ENCODE assay signal across 7 cellular contexts in genomic region chr19:13794388-13794751, GRCh38. TPM values are rescaled to one million over a fixed set of nuclear protein-coding genes. Genes with fewer than 3 reads are reported as not detected.
A peak's percentile ranks its signal among the peaks of the same experiment; 100 is the strongest.
DNase-seq lines count a peak whose midpoint lies in the region; ATAC-seq, FAIRE-seq and TF ChIP-seq lines count a peak whose summit lies in the region.

No MANE protein-coding gene starts in this region.

- peak overlapping the region; percentile 86 for H3K4me3 Mint-ChIP-seq in endodermal cell

- DNase-seq in H4 (ENCODE audit: low spot score) (peak; percentile 93), RCC 7860 (ENCODE audit: low spot score) (peak; percentile 80), endodermal cell (no peak), HT-29 (ENCODE audit: low spot score) (no peak), NCI-H345 treated with DMSO at 0.1 percent for 48 hours (lab: John Stamatoyannopoulos, UW; ENCODE audit: unreplicated experiment) (no peak)

- peak overlapping the region; percentile 99 for H3K27ac Mint-ChIP-seq in endodermal cell

- FAIRE-seq in RCC 7860 (lab: Jason Lieb, UNC) = peak; percentile 89

- H3K9ac ChIP-seq in endodermal cell (ENCODE audit: extremely low read depth, low read length, poor library complexity, severe bottlenecking) (peak overlapping the region; percentile 70), muscle layer of colon (ENCODE audit: low read length) (peak overlapping the region; percentile 76)

- peaks cover 2% of the 10 kb centered on the region for H3K27me3 Mint-ChIP-seq in endodermal cell (ENCODE audit: insufficient read depth)

- H3K4me3 ChIP-seq in endodermal cell (ENCODE audit: low read length) (peak overlapping the region; percentile 87), muscle layer of colon (ENCODE audit: low read depth in 1 of 2, low read length in 2 of 2) (peak overlapping the region; percentile 61 to 75)

- no peaks in the 10 kb centered on the region for H3K36me3 ChIP-seq in endodermal cell (ENCODE audit: control insufficient read depth, insufficient read depth, low read length)
- H3K36me3 ChIP-seq in muscle layer of colon (ENCODE audit: insufficient read depth, low read length) = no peaks in the 10 kb centered on the region

- H3K27ac ChIP-seq in endodermal cell (ENCODE audit: low read depth, low read length) (peak overlapping the region; percentile 84), muscle layer of colon (ENCODE audit: low read depth, low read length) (peak overlapping the region; percentile 80)

- H3K4me1 ChIP-seq in endodermal cell (ENCODE audit: control insufficient read depth, insufficient read depth, low read length) = peaks cover 5% of the 10 kb centered on the region
- peaks cover 29% of the 10 kb centered on the region for H3K4me1 ChIP-seq in muscle layer of colon (ENCODE audit: insufficient read depth, low read length)

- H3K27me3 ChIP-seq in endodermal cell (ENCODE audit: control insufficient read depth, insufficient read depth, low read length, poor library complexity, severe bottlenecking) (no peaks in the 10 kb centered on the region), muscle layer of colon (ENCODE audit: control insufficient read depth in 1 of 2, insufficient read depth in 2 of 2, low read length in 2 of 2) (no peaks in the 10 kb centered on the region)

- WGBS in endodermal cell (ENCODE audit: insufficient coverage in 1 of 2, insufficient read length in 1 of 2), 2 experiments = 63 to 86% methylated on average over 3 to 8 of the region's 10 CpGs

- H3K9me3 ChIP-seq in endodermal cell (ENCODE audit: control insufficient read depth, low read length) (no peaks in the 10 kb centered on the region), muscle layer of colon (ENCODE audit: low read length) (no peaks in the 10 kb centered on the region)

- TF ChIP-seq CTCF in endodermal cell (conservative IDR thresholded peaks at IDR 0.05) = no peak

- H3K36me3 Mint-ChIP-seq in endodermal cell (ENCODE audit: low read depth) = peaks cover 6% of the 10 kb centered on the region

- H3K4me1 Mint-ChIP-seq in endodermal cell = peaks cover 13% of the 10 kb centered on the region

- ATAC-seq in HG03159 (IDR thresholded peaks at IDR 0.05; ENCODE audit: unreplicated experiment) = no peak

- H3K9me3 Mint-ChIP-seq in endodermal cell = no peaks in the 10 kb centered on the region

RNA-seq across cellular contexts. Expression of gene ZSWIM4, which starts 0.9 kb away (rescaled TPM):
- total RNA-seq in H4 (2014; rRNA removed; shearing (Covaris generic)) = 1.3 and 5.7 TPM in 2 replicates
- total RNA-seq in endodermal cell = 10 to 100 TPM; 30.0 to 41.9 TPM
- polyA plus RNA-seq in endodermal cell (2013, experiment 1 of 2) = 22.9 TPM
- polyA plus RNA-seq in endodermal cell (2013, experiment 2 of 2) = 20.7 TPM
- 4.3 and 4.4 TPM in 2 replicates for total RNA-seq in HT-29 (2014; rRNA removed; shearing (Covaris generic))

RNA-seq across cellular contexts. Expression of gene C19orf53, which starts 20.1 kb away (rescaled TPM):
- total RNA-seq in H4 (2014; rRNA removed; shearing (Covaris generic)) = 306 and 385 TPM in 2 replicates
- 100 to 1,000 TPM; 106 to 114 TPM for total RNA-seq in endodermal cell
- 141 TPM for polyA plus RNA-seq in endodermal cell (2013, experiment 1 of 2)
- polyA plus RNA-seq in endodermal cell (2013, experiment 2 of 2) = 125 TPM
- 115 and 182 TPM in 2 replicates for total RNA-seq in HT-29 (2014; rRNA removed; shearing (Covaris generic))

RNA-seq across cellular contexts. Expression of gene MRI1, which starts 30.0 kb away (rescaled TPM):
- 19.8 and 31.9 TPM in 2 replicates for total RNA-seq in H4 (2014; rRNA removed; shearing (Covaris generic))
- 10 to 100 TPM; 19.6 to 29.6 TPM for total RNA-seq in endodermal cell
- polyA plus RNA-seq in endodermal cell (2013, experiment 1 of 2) = 20.7 TPM
- 20.5 TPM for polyA plus RNA-seq in endodermal cell (2013, experiment 2 of 2)
- 21.9 and 22.2 TPM in 2 replicates for total RNA-seq in HT-29 (2014; rRNA removed; shearing (Covaris generic))

Comparison
In these comparisons a context has a peak if more than half of its experiments do, and no peak if none do; other contexts are left out.
1. DNase-seq: peak in H4 (single experiment) and RCC 7860 (single experiment); none in endodermal cell (single experiment), HT-29 (single experiment) and NCI-H345 treated with DMSO at 0.1 percent for 48 hours (single experiment).